22 cellular contexts compared by ENCODE assay signal in the genomic region with DNA sequence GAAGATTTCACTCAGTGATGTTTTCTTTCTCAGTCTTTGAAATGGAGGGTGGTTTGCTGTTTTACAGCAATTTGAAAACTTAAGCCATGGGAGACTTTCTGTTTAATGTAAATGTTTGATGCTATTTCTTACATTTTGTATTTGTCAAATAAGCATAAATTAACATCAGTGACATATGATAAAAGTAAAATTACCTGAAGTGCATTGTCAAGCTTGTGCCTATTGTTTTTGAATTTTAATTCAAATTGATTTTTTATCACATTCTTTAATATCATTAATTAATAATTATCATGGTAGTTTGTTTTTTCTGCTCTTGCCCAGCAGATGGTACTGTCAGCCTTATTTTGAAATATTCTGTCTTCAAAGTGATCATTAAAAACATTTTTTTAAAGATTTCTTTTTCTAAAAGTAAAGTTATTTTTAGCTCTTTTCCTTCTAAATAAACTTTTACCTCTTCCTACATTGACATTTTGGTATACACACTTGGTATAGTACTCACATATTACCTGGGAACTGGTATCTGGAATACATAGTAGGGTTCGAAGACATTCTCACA. TPM values are rescaled to one million over a fixed set of nuclear protein-coding genes. Genes with fewer than 3 reads are reported as not detected.
DNase-seq lines count a peak whose midpoint lies in the region; ATAC-seq, FAIRE-seq and TF ChIP-seq lines count a peak whose summit lies in the region.
"Had no signal": no experiment of that assay in that cellular context is flagged by ENCODE, and none has a peak within 500 bp of the region (broad histone marks: within the 10 kb centered on the region; RNA-seq: fewer than 3 reads in every experiment).

No MANE protein-coding gene starts in this region.

- peaks cover 33% of the 10 kb centered on the region for H3K36me3 Mint-ChIP-seq in brain
- H3K36me3 Mint-ChIP-seq in osteocyte (ENCODE audit: unreplicated experiment), result peaks cover 38% of the 10 kb centered on the region

- no peaks in the 10 kb centered on the region for H3K4me1 Mint-ChIP-seq in brain
- peaks cover 10% of the 10 kb centered on the region for H3K4me1 Mint-ChIP-seq in osteocyte (ENCODE audit: unreplicated experiment)

- TF ChIP-seq CTCF in LNCAP (IDR thresholded peaks at IDR 0.05) (peak; percentile 42; the same call in 1 of the 2 replicates), brain (conservative IDR thresholded peaks at IDR 0.05) (peak; percentile 22 to 55), osteocyte (IDR thresholded peaks at IDR 0.05) (peak; percentile 19)

- H3K9me3 Mint-ChIP-seq in brain (peaks cover 0 to 3% (median 0%) of the 10 kb centered on the region in 5 experiments), osteocyte (ENCODE audit: unreplicated experiment) (no peaks in the 10 kb centered on the region)
- H3K9me3 Mint-ChIP-seq: activated T-cell treated with anti-CD3 and anti-CD28 coated beads, Interleukin-2, amount 50 U/mL, for 72 hours; dendritic cell treated with granulocyte-macrophage colony-stimulating factor and Interleukin-4, amounts not matched to agents 40 ng/mL and 50 ng/mL, for 4 days; natural killer cell; stimulated activated naive CD8-positive, alpha-beta T cell treated with anti-CD3 and anti-CD28 coated beads, Interleukin-15, amount 100 ng/mL, for 72 hours had no signal

- H3K27me3 Mint-ChIP-seq in brain (no peaks in the 10 kb centered on the region), osteocyte (ENCODE audit: unreplicated experiment) (no peaks in the 10 kb centered on the region)
- H3K27me3 Mint-ChIP-seq: dendritic cell treated with granulocyte-macrophage colony-stimulating factor and Interleukin-4, amounts not matched to agents 40 ng/mL and 50 ng/mL, for 4 days; stimulated activated naive CD8-positive, alpha-beta T cell treated with anti-CD3 and anti-CD28 coated beads, Interleukin-15, amount 100 ng/mL, for 72 hours had no signal

- DNase-seq in osteocyte (ENCODE audit: extremely low spot score, unreplicated experiment) (no peak), left cardiac atrium (no peak)
- DNase-seq: activated CD4-positive, alpha-beta T cell treated with anti-CD3 and anti-CD28 coated beads for 1 hour; activated naive CD4-positive, alpha-beta T cell treated with anti-CD3 and anti-CD28 coated beads, Interleukin-2, amount 50 U/mL, for 16 hours; activated T-cell treated with anti-CD3 and anti-CD28 coated beads, Interleukin-2, amount 50 U/mL, for 72 hours; C1 segment of cervical spinal cord; DMS153; GF-D8; KG1; kidney glomerular epithelial cell; natural killer cell; stimulated activated CD4-positive, alpha-beta T cell treated with anti-CD3 and anti-CD28 coated beads, Interleukin-4, amount 100 ng/mL, for 1 hour; stimulated activated naive CD8-positive, alpha-beta T cell treated with anti-CD3 and anti-CD28 coated beads, Interleukin-15, amount 100 ng/mL, for 72 hours; trophoblast cell had no signal

- ATAC-seq in HG02642 (IDR thresholded peaks at IDR 0.05; ENCODE audit: poor library complexity, unreplicated experiment) (no peak), GM21529 (IDR thresholded peaks at IDR 0.05; ENCODE audit: unreplicated experiment) (no peak), left cardiac atrium (no peak)
- ATAC-seq: activated T-cell treated with anti-CD3 and anti-CD28 coated beads, Interleukin-2, amount 50 U/mL, for 72 hours; natural killer cell; stimulated activated naive CD8-positive, alpha-beta T cell treated with anti-CD3 and anti-CD28 coated beads, Interleukin-15, amount 100 ng/mL, for 72 hours had no signal

- FAIRE-seq in G401.6 (lab: Jason Lieb, UNC), result peak; percentile 90
- FAIRE-seq: GM12891, small intestine had no signal

- H3K27ac Mint-ChIP-seq in brain (no peak overlapping the region), osteocyte (ENCODE audit: unreplicated experiment) (no peak overlapping the region)
- H3K27ac Mint-ChIP-seq: activated T-cell treated with anti-CD3 and anti-CD28 coated beads, Interleukin-2, amount 50 U/mL, for 72 hours; dendritic cell treated with granulocyte-macrophage colony-stimulating factor and Interleukin-4, amounts not matched to agents 40 ng/mL and 50 ng/mL, for 4 days; natural killer cell; stimulated activated naive CD8-positive, alpha-beta T cell treated with anti-CD3 and anti-CD28 coated beads, Interleukin-15, amount 100 ng/mL, for 72 hours had no signal

- intact Hi-C loops in left cardiac atrium (cut with DNase I), result no loop called here

- H3K4me3 Mint-ChIP-seq in brain, result no peak overlapping the region
- no peak overlapping the region for H3K4me3 Mint-ChIP-seq in osteocyte (ENCODE audit: unreplicated experiment)
- H3K4me3 Mint-ChIP-seq: activated T-cell treated with anti-CD3 and anti-CD28 coated beads, Interleukin-2, amount 50 U/mL, for 72 hours; dendritic cell treated with granulocyte-macrophage colony-stimulating factor and Interleukin-4, amounts not matched to agents 40 ng/mL and 50 ng/mL, for 4 days; natural killer cell; stimulated activated naive CD8-positive, alpha-beta T cell treated with anti-CD3 and anti-CD28 coated beads, Interleukin-15, amount 100 ng/mL, for 72 hours had no signal

RNA-seq across cellular contexts. Expression of a gene that starts 29.1 kb away (rescaled TPM):
- polyA plus RNA-seq in brain (ENCODE audit: insufficient read depth, low read depth, low replicate concordance), result 6.3 TPM
- total RNA-seq in osteocyte (19.7 and 20.8 TPM in 2 replicates), left cardiac atrium (1 to 10 TPM; 3.7 to 3.8 TPM)
